1 cellular context compared by ENCODE assay signal in genomic region chr21:42645211-42646075, GRCh38.
TF ChIP-seq lines count a peak whose summit lies in the region.

No MANE protein-coding gene starts in this region.

TF ChIP-seq in K562, 482 proteins besides CTCF, POLR2A, EP300 and RAD21 (continued from another document and continues in another):
- TF ChIP-seq CUX1 (CRISPR knock-in tag; IDR thresholded peaks at IDR 0.05) (no peak), HINFP (tag; conservative IDR thresholded peaks at IDR 0.05; ENCODE audit: low read depth) (no peak), SMAD3 (CRISPR knock-in tag; conservative IDR thresholded peaks at IDR 0.05) (no peak), SRSF9 (IDR thresholded peaks at IDR 0.05; ENCODE audit: borderline replicate concordance, low read depth, low read length) (no peak), BHLHE40 (IDR thresholded peaks at IDR 0.05; ENCODE audit: low read length) (peak; percentile 85), NFXL1 (CRISPR knock-in tag; IDR thresholded peaks at IDR 0.05) (no peak), TAF9B (IDR thresholded peaks at IDR 0.05; ENCODE audit: partially characterized antibody) (no peak), FUS (optimal IDR thresholded peaks at IDR 0.05; ENCODE audit: low read depth, low read length) (no peak), GATAD2B (IDR thresholded peaks at IDR 0.05; ENCODE audit: borderline replicate concordance) (no peak), ZNF175 (CRISPR knock-in tag; IDR thresholded peaks at IDR 0.05; ENCODE audit: low read depth) (peak; percentile 55; the same call in 1 of the 2 replicates), PCBP2 (IDR thresholded peaks at IDR 0.05; ENCODE audit: low read depth, low read length, poor library complexity, severe bottlenecking) (no peak), CLOCK (CRISPR knock-in tag; IDR thresholded peaks at IDR 0.05; ENCODE audit: borderline replicate concordance) (0 out of 2 replicates have a peak, but pooled peaks have one; percentile 30), ZSCAN29 (IDR thresholded peaks at IDR 0.05) (no peak), ARHGAP35 (IDR thresholded peaks at IDR 0.05; ENCODE audit: partially characterized antibody) (no peak), CGGBP1 (CRISPR knock-in tag; IDR thresholded peaks at IDR 0.05) (no peak), NFE2 (IDR thresholded peaks at IDR 0.05; ENCODE audit: low read depth) (no peak), FOXA3 (CRISPR knock-in tag; conservative IDR thresholded peaks at IDR 0.05 in 1 of 2, IDR thresholded peaks at IDR 0.05 in 1 of 2) (no peak), ZFX (CRISPR knock-in tag; IDR thresholded peaks at IDR 0.05) (peak; percentile 69), CREB1 (IDR thresholded peaks at IDR 0.05) (no peak), CREB1 (CRISPR knock-in tag; IDR thresholded peaks at IDR 0.05) (no peak), HMG20A (CRISPR knock-in tag; conservative IDR thresholded peaks at IDR 0.05) (no peak), ZC3H11A (IDR thresholded peaks at IDR 0.05; ENCODE audit: low read depth, low read length) (no peak), ZNF318 (IDR thresholded peaks at IDR 0.05; ENCODE audit: borderline replicate concordance in 1 of 2, low read depth in 1 of 2) (no peak), TRIM24 (IDR thresholded peaks at IDR 0.05) (no peak), ASH1L (IDR thresholded peaks at IDR 0.05; ENCODE audit: borderline replicate concordance, low read depth, partially characterized antibody) (no peak), ZBTB49 (CRISPR knock-in tag; IDR thresholded peaks at IDR 0.05; ENCODE audit: borderline replicate concordance) (no peak), PRMT5 (CRISPR knock-in tag; IDR thresholded peaks at IDR 0.05) (no peak), HNRNPUL1 (IDR thresholded peaks at IDR 0.05; ENCODE audit: low read length) (no peak)
- TF ChIP-seq, protein P1, sequence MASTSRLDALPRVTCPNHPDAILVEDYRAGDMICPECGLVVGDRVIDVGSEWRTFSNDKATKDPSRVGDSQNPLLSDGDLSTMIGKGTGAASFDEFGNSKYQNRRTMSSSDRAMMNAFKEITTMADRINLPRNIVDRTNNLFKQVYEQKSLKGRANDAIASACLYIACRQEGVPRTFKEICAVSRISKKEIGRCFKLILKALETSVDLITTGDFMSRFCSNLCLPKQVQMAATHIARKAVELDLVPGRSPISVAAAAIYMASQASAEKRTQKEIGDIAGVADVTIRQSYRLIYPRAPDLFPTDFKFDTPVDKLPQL (IDR thresholded peaks at IDR 0.05; ENCODE audit: extremely low read depth, insufficient read length) = no peak
